In the genomic region with DNA sequence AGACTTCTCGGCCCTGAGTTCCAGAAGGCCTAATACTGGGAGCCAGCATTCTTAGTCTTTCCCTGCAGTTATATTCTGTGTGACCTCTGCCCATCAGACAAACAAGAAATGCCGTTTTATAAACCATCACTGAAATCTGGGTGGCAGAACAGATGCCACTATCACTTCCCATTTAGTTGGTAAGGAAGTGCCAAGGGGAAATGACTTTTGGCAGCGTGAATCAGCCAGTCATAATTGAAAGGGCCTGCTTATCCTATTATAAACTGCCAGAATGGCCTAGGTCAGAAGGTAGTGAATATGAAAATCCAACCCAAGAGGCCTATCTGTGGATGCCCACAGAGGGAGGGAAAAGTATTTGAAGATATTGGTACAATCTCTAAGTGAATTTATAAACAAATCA, we compare ENCODE assay signal across 20 cellular contexts.
"Had no signal": no experiment of that assay in that cellular context is flagged by ENCODE, and none has a peak within 500 bp of the region (broad histone marks: within the 10 kb centered on the region; RNA-seq: fewer than 3 reads in every experiment).

No MANE protein-coding gene starts in this region.

- DNase-seq: activated B cell treated with CpG ODN at 0.5 μM for 24 hours; activated CD4-positive, alpha-beta T cell treated with anti-CD3 and anti-CD28 coated beads for 1 hour; activated CD4-positive, alpha-beta T cell treated with anti-CD3 and anti-CD28 coated beads, Interleukin-2, amount 10 ng/mL, durations not matched to agents 24 days and 14 days; activated CD4-positive, alpha-beta T cell treated with anti-CD3 and anti-CD28 coated beads, Interleukin-2, amount 50 U/mL, for 48 hours; activated CD8-positive, alpha-beta memory T cell treated with anti-CD3 and anti-CD28 coated beads, Interleukin-2, amount 10 ng/mL, durations not matched to agents 7 days and 5 days; activated effector memory CD4-positive, alpha-beta T cell treated with anti-CD3 and anti-CD28 coated beads, Interleukin-2, amount 50 U/mL, for 16 hours; activated naive CD4-positive, alpha-beta T cell treated with Interleukin-2 at 50 U/mL for 16 hours; activated naive CD8-positive, alpha-beta T cell treated with anti-CD3 and anti-CD28 coated beads, Interleukin-2, amount 50 U/mL, for 24 hours; activated T-cell treated with anti-CD3 and anti-CD28 coated beads, Interleukin-2, amount 50 U/mL, for 4 hours; amygdala; Karpas-422; MM.1S; NCI-H146; NCI-H1930; NCI-H345; NCI-H510A; NCI-H526 treated with DMSO at 0.1 percent for 48 hours; SIG-M5 had no signal

- H3K27ac ChIP-seq: SK-N-MC had no signal

- H3K4me3 ChIP-seq: K562, SK-N-MC had no signal
